ENCODE assay signal across 1 cellular context in genomic region chr1:9615316-9616063, GRCh38.
TF ChIP-seq lines count a peak whose summit lies in the region.

No MANE protein-coding gene starts in this region.

TF ChIP-seq in K562, 482 proteins besides CTCF, POLR2A, EP300 and RAD21 (continued from another document and continues in another):
- no peak for TF ChIP-seq CLOCK (CRISPR knock-in tag; IDR thresholded peaks at IDR 0.05; ENCODE audit: borderline replicate concordance)
- no peak for TF ChIP-seq KLF6 (CRISPR knock-in tag; IDR thresholded peaks at IDR 0.05; ENCODE audit: borderline replicate concordance)
- peak; percentile 17; the same call in 1 of the 2 replicates for TF ChIP-seq MYC (IDR thresholded peaks at IDR 0.05; ENCODE audit: low read depth, low read length)
- no peak for TF ChIP-seq MYC (CRISPR knock-in tag; IDR thresholded peaks at IDR 0.05; ENCODE audit: borderline replicate concordance, low read depth)
- TF ChIP-seq ZNF740 (CRISPR knock-in tag; IDR thresholded peaks at IDR 0.05), result no peak
- TF ChIP-seq ZNF740 (tag; IDR thresholded peaks at IDR 0.05), result no peak
- TF ChIP-seq PHF8 (IDR thresholded peaks at IDR 0.05; ENCODE audit: borderline replicate concordance, low read length), result no peak
- TF ChIP-seq PRMT5 (CRISPR knock-in tag; IDR thresholded peaks at IDR 0.05), result no peak
- TF ChIP-seq PKNOX1 (IDR thresholded peaks at IDR 0.05), result no peak
- TF ChIP-seq NFATC3 (IDR thresholded peaks at IDR 0.05), result no peak
- TF ChIP-seq ZNF274 (IDR thresholded peaks at IDR 0.05; ENCODE audit: borderline replicate concordance, low read depth, low read length), result no peak
- no peak for TF ChIP-seq CHAMP1 (IDR thresholded peaks at IDR 0.05)
- 0 out of 2 replicates have a peak, but pooled peaks have one; percentile 36 for TF ChIP-seq RHOXF2B (CRISPR knock-in tag; conservative IDR thresholded peaks at IDR 0.05)
- TF ChIP-seq MLX (CRISPR knock-in tag; conservative IDR thresholded peaks at IDR 0.05), result no peak
- TF ChIP-seq ZFX (CRISPR knock-in tag; IDR thresholded peaks at IDR 0.05), result no peak
- TF ChIP-seq ETV1 (tag; conservative IDR thresholded peaks at IDR 0.05; ENCODE audit: low read depth), result no peak
- TF ChIP-seq HMGN3 (IDR thresholded peaks at IDR 0.05; ENCODE audit: borderline replicate concordance, extremely low read depth, insufficient read length, low read depth, low read length), result no peak
- no peak for TF ChIP-seq HSF4 (CRISPR knock-in tag; IDR thresholded peaks at IDR 0.05; ENCODE audit: borderline replicate concordance)
- TF ChIP-seq ZNF76 (CRISPR knock-in tag; IDR thresholded peaks at IDR 0.05; ENCODE audit: borderline replicate concordance), result no peak
- no peak for TF ChIP-seq ELF1 (tag; IDR thresholded peaks at IDR 0.05)
- TF ChIP-seq RBM17 (IDR thresholded peaks at IDR 0.05; ENCODE audit: borderline replicate concordance, low read depth, low read length), result no peak
- 0 out of 2 replicates have a peak, but pooled peaks have one; percentile 20 for TF ChIP-seq ZNF592 (IDR thresholded peaks at IDR 0.05)
- TF ChIP-seq ARID4B (CRISPR knock-in tag; IDR thresholded peaks at IDR 0.05), result peak; percentile 43; the same call in 1 of the 2 replicates
- no peak for TF ChIP-seq RBM34 (IDR thresholded peaks at IDR 0.05; ENCODE audit: borderline replicate concordance, insufficient read depth, low read length)
- no peak for TF ChIP-seq NR2F6 (CRISPR knock-in tag; IDR thresholded peaks at IDR 0.05)
- no peak for TF ChIP-seq ZNF197 (CRISPR knock-in tag; IDR thresholded peaks at IDR 0.05; ENCODE audit: low read depth)
- no peak for TF ChIP-seq KAT2B (IDR thresholded peaks at IDR 0.05; ENCODE audit: low read depth, low read length)
- TF ChIP-seq MEF2A (IDR thresholded peaks at IDR 0.05; ENCODE audit: control insufficient read depth, low read depth, low read length), result peak; percentile 59; the same call in 1 of the 2 replicates
- no peak for TF ChIP-seq GTF3C2 (IDR thresholded peaks at IDR 0.05; ENCODE audit: borderline replicate concordance, extremely low read depth, insufficient read length)
- TF ChIP-seq MTF1 (CRISPR knock-in tag; IDR thresholded peaks at IDR 0.05; ENCODE audit: borderline replicate concordance), result no peak
- no peak for TF ChIP-seq KAT8 (IDR thresholded peaks at IDR 0.05; ENCODE audit: low read depth)
- no peak for TF ChIP-seq SREBF2 (CRISPR knock-in tag; IDR thresholded peaks at IDR 0.05)
- TF ChIP-seq NEUROD1 (IDR thresholded peaks at IDR 0.05; ENCODE audit: borderline replicate concordance, low read depth, low read length, partially characterized antibody), result no peak
- TF ChIP-seq UBTF (IDR thresholded peaks at IDR 0.05; ENCODE audit: borderline replicate concordance in 1 of 2, low read depth in 2 of 2, low read length in 2 of 2), result 0 out of 4 replicates have a peak, but pooled peaks of 1 of the 2 experiments have one; percentile 39
- TF ChIP-seq ZNF347 (CRISPR knock-in tag; IDR thresholded peaks at IDR 0.05; ENCODE audit: low read depth), result no peak
